8 cellular contexts compared by ENCODE assay signal in the genomic region with DNA sequence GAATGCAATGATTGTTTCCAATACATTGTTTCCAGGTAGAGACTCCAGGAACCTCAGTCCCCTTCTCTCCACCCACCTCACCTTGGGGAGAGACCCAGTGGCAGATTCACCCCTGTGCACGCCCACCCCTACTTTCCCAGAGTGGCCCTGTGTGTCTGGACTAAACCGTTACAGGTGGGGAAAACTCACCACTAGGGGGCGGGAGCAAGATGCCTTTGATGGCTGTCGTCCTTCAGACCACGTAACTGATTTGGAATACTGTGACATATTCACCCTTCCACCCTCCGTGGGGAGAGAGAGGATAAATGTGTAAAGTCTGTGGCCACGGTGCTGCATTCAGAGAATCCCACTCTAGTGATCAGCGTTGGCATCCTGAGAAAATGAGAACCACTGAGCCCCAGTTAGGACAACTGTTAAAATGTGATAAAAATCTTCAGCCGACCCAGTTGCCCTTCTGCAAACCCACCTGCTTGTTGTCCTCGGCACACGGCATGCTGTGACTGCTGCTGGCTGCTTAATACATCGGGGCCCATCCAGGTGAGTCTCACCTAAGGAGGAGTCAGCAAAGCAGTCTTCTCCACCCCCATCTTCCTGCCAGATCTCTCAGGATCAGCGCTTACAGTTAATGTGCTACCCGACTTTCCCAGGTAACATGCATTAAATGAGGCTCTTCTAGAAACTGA. TPM values are rescaled to one million over a fixed set of nuclear protein-coding genes. Genes with fewer than 3 reads are reported as not detected.
DNase-seq lines count a peak whose midpoint lies in the region; ATAC-seq and TF ChIP-seq lines count a peak whose summit lies in the region.

No MANE protein-coding gene starts in this region.

- TF ChIP-seq EP300 in upper lobe of left lung (IDR thresholded peaks at IDR 0.05), result no peak

- peak; percentile 61 for ATAC-seq in CD8-positive, alpha-beta T cell
- peak; percentile 71 for ATAC-seq in GM19452 (IDR thresholded peaks at IDR 0.05; ENCODE audit: unreplicated experiment)
- ATAC-seq in upper lobe of left lung (ENCODE audit: low FRiP score in 2 of 2), result peak; percentile 61 to 81

- peak; percentile 90 for TF ChIP-seq CTCF in CD8-positive, alpha-beta T cell (IDR thresholded peaks at IDR 0.05)
- TF ChIP-seq CTCF in KMS-11 (conservative IDR thresholded peaks at IDR 0.05; ENCODE audit: low read depth, low read length), result peak; percentile 98
- TF ChIP-seq CTCF in glutamatergic neuron (IDR thresholded peaks at IDR 0.05; ENCODE audit: partially characterized antibody, unreplicated experiment), result peak; percentile 93
- peak; percentile 56 to 86 (median 74) for TF ChIP-seq CTCF in upper lobe of left lung (IDR thresholded peaks at IDR 0.05)

- POLR2A ChIA-PET in CD8-positive, alpha-beta T cell (lab: Charles Lee), result interaction anchor here (1.3 to 2.7 kb wide), 2 partner anchors 41 to 47 kb away, joined by 3 to 23 read pairs; a partner anchor contains a TSS

- peaks cover 30% of the 10 kb centered on the region for H3K4me1 ChIP-seq in CD8-positive, alpha-beta T cell (ENCODE audit: insufficient read depth, low read length)
- H3K4me1 ChIP-seq in KMS-11 (ENCODE audit: low read depth, poor library complexity, severe bottlenecking) (peaks cover 37% of the 10 kb centered on the region), SJSA1 (replicated peaks) (peaks cover 32% of the 10 kb centered on the region), upper lobe of left lung (peaks cover 0 to 7% (median 5%) of the 10 kb centered on the region in 4 donors)

- H3K27ac ChIP-seq in CD8-positive, alpha-beta T cell (ENCODE audit: low read depth, low read length), result no peak overlapping the region
- H3K27ac ChIP-seq in KMS-11, result no peak overlapping the region
- H3K27ac ChIP-seq in SJSA1, result peak overlapping the region; percentile 87
- no peak overlapping the region for H3K27ac ChIP-seq in upper lobe of left lung

- no peaks in the 10 kb centered on the region for H4K20me1 ChIP-seq in KMS-11 (ENCODE audit: insufficient read depth)

- H2AFZ ChIP-seq in KMS-11 (ENCODE audit: low read depth), result no peak overlapping the region

- H3K36me3 ChIP-seq in CD8-positive, alpha-beta T cell (ENCODE audit: insufficient read depth, low read length), result no peaks in the 10 kb centered on the region
- H3K36me3 ChIP-seq in KMS-11 (ENCODE audit: insufficient read depth) (no peaks in the 10 kb centered on the region; the same call in 1 of the 2 replicates), SJSA1 (peaks cover 51% of the 10 kb centered on the region), upper lobe of left lung (peaks cover 0 to 12% (median 0%) of the 10 kb centered on the region in 4 donors)

- peaks cover 27% of the 10 kb centered on the region for H3K36me3 Mint-ChIP-seq in CD8-positive, alpha-beta T cell
- peaks cover 12% of the 10 kb centered on the region for H3K36me3 Mint-ChIP-seq in activated naive CD4-positive, alpha-beta T cell treated with anti-CD3 and anti-CD28 coated beads for 36 hours (ENCODE audit: low read depth)
- H3K36me3 Mint-ChIP-seq in glutamatergic neuron (ENCODE audit: unreplicated experiment), result peaks cover 9% of the 10 kb centered on the region

- no peak overlapping the region for H3K4me3 ChIP-seq in CD8-positive, alpha-beta T cell (ENCODE audit: low read depth, low read length)
- H3K4me3 ChIP-seq in KMS-11 (IDR thresholded peaks at IDR 0.05; ENCODE audit: insufficient read depth, low read depth, low read length) (no peak overlapping the region), SJSA1 (no peak overlapping the region), upper lobe of left lung (no peak overlapping the region)

- TF ChIP-seq POLR2A in upper lobe of left lung (IDR thresholded peaks at IDR 0.05), result no peak

- CTCF ChIA-PET in CD8-positive, alpha-beta T cell (lab: Charles Lee), result interaction anchor here (0.7 to 2.4 kb wide), 20 partner anchors 9 to 110 kb away, joined by 3 to 21 read pairs (median 3); a partner anchor contains a TSS
- CTCF ChIA-PET in activated naive CD4-positive, alpha-beta T cell treated with anti-CD3 and anti-CD28 coated beads for 36 hours (lab: Charles Lee), result interaction anchor here (1.0 to 1.7 kb wide), 8 partner anchors 8 to 162 kb away, joined by 3 to 9 read pairs (median 4); a partner anchor contains a TSS

- no peak overlapping the region for H3K9ac ChIP-seq in KMS-11

- intact Hi-C loops in CD8-positive, alpha-beta T cell (cut with DNase I, micrococcal nuclease), result loop anchor here (1.0 to 5.0 kb wide), 6 partner anchors 23 to 162 kb away; a partner anchor contains a TSS
- intact Hi-C loops in activated naive CD4-positive, alpha-beta T cell treated with anti-CD3 and anti-CD28 coated beads for 36 hours (cut with micrococcal nuclease), result loop anchor here (1.0 to 2.0 kb wide), 8 partner anchors 22 to 251 kb away; a partner anchor contains a TSS

- no peaks in the 10 kb centered on the region for H3K27me3 Mint-ChIP-seq in CD8-positive, alpha-beta T cell (ENCODE audit: low read depth)
- no peaks in the 10 kb centered on the region for H3K27me3 Mint-ChIP-seq in activated naive CD4-positive, alpha-beta T cell treated with anti-CD3 and anti-CD28 coated beads for 36 hours (ENCODE audit: low read depth)
- peaks cover 5% of the 10 kb centered on the region for H3K27me3 Mint-ChIP-seq in glutamatergic neuron (ENCODE audit: unreplicated experiment)

- H3K27ac Mint-ChIP-seq in CD8-positive, alpha-beta T cell, result peak overlapping the region; percentile 73
- H3K27ac Mint-ChIP-seq in activated naive CD4-positive, alpha-beta T cell treated with anti-CD3 and anti-CD28 coated beads for 36 hours, result no peak overlapping the region
- H3K27ac Mint-ChIP-seq in glutamatergic neuron (ENCODE audit: unreplicated experiment), result peak overlapping the region; percentile 86

- H3K27me3 ChIP-seq in CD8-positive, alpha-beta T cell (ENCODE audit: insufficient read depth, low read length), result no peaks in the 10 kb centered on the region
- H3K27me3 ChIP-seq in KMS-11 (ENCODE audit: insufficient read depth, low read depth), result no peaks in the 10 kb centered on the region
- no peaks in the 10 kb centered on the region for H3K27me3 ChIP-seq in SJSA1 (replicated peaks)
- H3K27me3 ChIP-seq in upper lobe of left lung, result no peaks in the 10 kb centered on the region

- H3K4me2 ChIP-seq in KMS-11, result no peak overlapping the region

- peaks cover 60% of the 10 kb centered on the region for H3K4me1 Mint-ChIP-seq in CD8-positive, alpha-beta T cell (ENCODE audit: low read depth)
- H3K4me1 Mint-ChIP-seq in activated naive CD4-positive, alpha-beta T cell treated with anti-CD3 and anti-CD28 coated beads for 36 hours (ENCODE audit: low read depth), result peaks cover 53% of the 10 kb centered on the region
- peaks cover 41% of the 10 kb centered on the region for H3K4me1 Mint-ChIP-seq in glutamatergic neuron (ENCODE audit: low read depth, unreplicated experiment)

- DNase-seq in CD8-positive, alpha-beta T cell, result peak; percentile 58 to 90 (median 80)
- DNase-seq in SJSA1 (ENCODE audit: low read depth in 1 of 2, low spot score in 2 of 2) (peak; percentile 82 to 84), glutamatergic neuron (peak; percentile 88), pons (ENCODE audit: low spot score) (peak; percentile 80), upper lobe of left lung (peak in 1 of 2 donors; percentile 73)
- peak; percentile 92 for DNase-seq in activated naive CD4-positive, alpha-beta T cell treated with anti-CD3 and anti-CD28 coated beads for 36 hours

- H3K9me3 Mint-ChIP-seq in CD8-positive, alpha-beta T cell, result no peaks in the 10 kb centered on the region
- H3K9me3 Mint-ChIP-seq in activated naive CD4-positive, alpha-beta T cell treated with anti-CD3 and anti-CD28 coated beads for 36 hours, result no peaks in the 10 kb centered on the region
- peaks cover 23% of the 10 kb centered on the region for H3K9me3 Mint-ChIP-seq in glutamatergic neuron (ENCODE audit: unreplicated experiment)

- peak overlapping the region; percentile 70 for H3K4me3 Mint-ChIP-seq in CD8-positive, alpha-beta T cell
- no peak overlapping the region for H3K4me3 Mint-ChIP-seq in activated naive CD4-positive, alpha-beta T cell treated with anti-CD3 and anti-CD28 coated beads for 36 hours
- H3K4me3 Mint-ChIP-seq in glutamatergic neuron (ENCODE audit: unreplicated experiment), result peak overlapping the region; percentile 70

- WGBS in upper lobe of left lung, 2 donors, result 25 to 30% methylated on average over 14 of the region's 14 CpGs

- no peaks in the 10 kb centered on the region; the same call in 1 of the 2 replicates for H3K79me2 ChIP-seq in KMS-11 (ENCODE audit: insufficient read depth, low read depth)

- no peaks in the 10 kb centered on the region for H3K9me3 ChIP-seq in CD8-positive, alpha-beta T cell (ENCODE audit: low read length)
- H3K9me3 ChIP-seq in SJSA1 (replicated peaks) (no peaks in the 10 kb centered on the region), upper lobe of left lung (no peaks in the 10 kb centered on the region)

RNA-seq across cellular contexts. Expression of a gene that starts 41.5 kb away (rescaled TPM):
- total RNA-seq in CD8-positive, alpha-beta T cell, result 10 to 100 TPM; 22.3 to 25.4 TPM
- 53.7 and 80.6 TPM in 2 replicates for total RNA-seq in SJSA1 (2014; rRNA removed; shearing (Covaris generic))
- total RNA-seq in activated naive CD4-positive, alpha-beta T cell treated with anti-CD3 and anti-CD28 coated beads for 36 hours, result 10 to 100 TPM; 20.4 to 22.3 TPM
- total RNA-seq in glutamatergic neuron (ENCODE audit: unreplicated experiment) (33.4 TPM), upper lobe of left lung (10 to 100 TPM in 1 of 6 donors, 1 to 10 TPM in 5; 6.4 to 12.0 (median 8.6) TPM)
